ENCODE assay signal across 9 cellular contexts in genomic region chr7:27192546-27193334, GRCh38. TPM values are rescaled to one million over a fixed set of nuclear protein-coding genes. Genes with fewer than 3 reads are reported as not detected.
DNase-seq lines count a peak whose midpoint lies in the region; ATAC-seq and TF ChIP-seq lines count a peak whose summit lies in the region.
"Had no signal": no experiment of that assay in that cellular context is flagged by ENCODE, and none has a peak within 500 bp of the region (broad histone marks: within the 10 kb centered on the region; RNA-seq: fewer than 3 reads in every experiment).

No MANE protein-coding gene starts in this region.

- peaks cover 0 to 23% (median 0%) of the 10 kb centered on the region in 11 experiments; a peak in 3 of 22 replicates for H3K9me3 ChIP-seq in BLaER1 treated with 17β-estradiol and CSF1 and Interleukin-3, amounts not matched to agents 10 nM and 100 nM (replicated peaks in 1 of 11)
- no peaks in the 10 kb centered on the region for H3K9me3 ChIP-seq in neutrophil

- peak overlapping the region in 4 of 10 experiments; percentile 32 to 50 (median 46); a peak in 9 of 20 replicates for H3K4me3 ChIP-seq in BLaER1 treated with 17β-estradiol and CSF1 and Interleukin-3, amounts not matched to agents 10 nM and 100 nM
- peak overlapping the region; percentile 43 to 68 for H3K4me3 ChIP-seq in neutrophil (ENCODE audit: low read depth in 1 of 2, low read length in 1 of 2)

- no peaks in the 10 kb centered on the region for H3K36me3 ChIP-seq in BLaER1 treated with 17β-estradiol and CSF1 and Interleukin-3, amounts not matched to agents 10 nM and 100 nM
- no peaks in the 10 kb centered on the region for H3K36me3 ChIP-seq in neutrophil

- peak overlapping the region in 6 of 11 experiments; percentile 32 to 87 (median 64); a peak in 11 of 22 replicates for H3K4me2 ChIP-seq in BLaER1 treated with 17β-estradiol and CSF1 and Interleukin-3, amounts not matched to agents 10 nM and 100 nM

- peaks cover 0 to 95% (median 73%) of the 10 kb centered on the region in 11 experiments; a peak in 19 of 22 replicates for H4K20me1 ChIP-seq in BLaER1 treated with 17β-estradiol and CSF1 and Interleukin-3, amounts not matched to agents 10 nM and 100 nM

- DNase-seq in MV-4-11 (lab: John Stamatoyannopoulos, UW) = peak; percentile 59
- no peak for DNase-seq in NCI-H526 treated with DMSO at 0.1 percent for 48 hours (lab: John Stamatoyannopoulos, UW)
- DNase-seq in stimulated activated naive CD4-positive, alpha-beta T cell treated with Interleukin-2 at 50 U/mL for 16 hours (lab: John Stamatoyannopoulos, UW) = no peak
- no peak for DNase-seq in GM10266 (ENCODE audit: extremely low spot score)
- DNase-seq: amygdala had no signal

- TF ChIP-seq CTCF in neutrophil (IDR thresholded peaks at IDR 0.05) (no peak), GM10266 (IDR thresholded peaks at IDR 0.05; ENCODE audit: control insufficient read depth, insufficient read depth, low read depth, missing control alignments) (no peak)

- ATAC-seq in esophagus mucosa = peak; percentile 34
- ATAC-seq in HG03039 (IDR thresholded peaks at IDR 0.05; ENCODE audit: unreplicated experiment) = no peak

- H3K9ac ChIP-seq in BLaER1 treated with 17β-estradiol and CSF1 and Interleukin-3, amounts not matched to agents 10 nM and 100 nM = no peak overlapping the region

- no peak overlapping the region for H3K27ac ChIP-seq in BLaER1 treated with 17β-estradiol and CSF1 and Interleukin-3, amounts not matched to agents 10 nM and 100 nM
- H3K27ac ChIP-seq in neutrophil = peak overlapping the region; percentile 54

- H3K27me3 ChIP-seq in BLaER1 treated with 17β-estradiol and CSF1 and Interleukin-3, amounts not matched to agents 10 nM and 100 nM = peaks cover 100% of the 10 kb centered on the region in 11 experiments
- H3K27me3 ChIP-seq in neutrophil = peaks cover 100% of the 10 kb centered on the region

- H3K4me1 ChIP-seq in BLaER1 treated with 17β-estradiol and CSF1 and Interleukin-3, amounts not matched to agents 10 nM and 100 nM = peaks cover 0 to 25% (median 9%) of the 10 kb centered on the region in 10 experiments; a peak in 10 of 20 replicates
- H3K4me1 ChIP-seq in neutrophil (ENCODE audit: control insufficient read depth in 1 of 2, insufficient read depth in 1 of 2, low read depth in 1 of 2, low read length in 1 of 2) = peaks cover 34 to 41% of the 10 kb centered on the region in 2 experiments

RNA-seq across cellular contexts. Expression of gene HOXA13, which starts 7.2 kb away (rescaled TPM):
- not detected for total RNA-seq in esophagus mucosa

RNA-seq across cellular contexts. Expression of gene HOXA11, which starts 7.7 kb away (rescaled TPM):
- total RNA-seq in esophagus mucosa = not detected

RNA-seq across cellular contexts. Expression of gene HOXA10, which starts 18.6 kb away (rescaled TPM):
- 1.1 TPM for total RNA-seq in esophagus mucosa

RNA-seq across cellular contexts. Expression of gene HOXA9, which starts 27.4 kb away (rescaled TPM):
- total RNA-seq in esophagus mucosa = 1.7 TPM

RNA-seq across cellular contexts. Expression of gene HOXA7, which starts 36.3 kb away (rescaled TPM):
- total RNA-seq in esophagus mucosa = 5.2 TPM
